ENCODE assay signal across 1 cellular context in genomic region chr7:130369110-130369711, GRCh38.
TF ChIP-seq lines count a peak whose summit lies in the region.

No MANE protein-coding gene starts in this region.

TF ChIP-seq in WTC11, 78 proteins besides CTCF, POLR2A, EP300 and RAD21 (continued from another document):
- TF ChIP-seq ARID4B (CRISPR knock-in tag; IDR thresholded peaks at IDR 0.05; ENCODE audit: borderline replicate concordance) (no peak), TEAD4 (CRISPR knock-in tag; IDR thresholded peaks at IDR 0.05) (no peak), AR (CRISPR knock-in tag; IDR thresholded peaks at IDR 0.05) (no peak), EMX1 (CRISPR knock-in tag; IDR thresholded peaks at IDR 0.05) (no peak), MLX (CRISPR knock-in tag; IDR thresholded peaks at IDR 0.05) (no peak), ATF6 (CRISPR knock-in tag; IDR thresholded peaks at IDR 0.05) (no peak), E2F1 (CRISPR knock-in tag; IDR thresholded peaks at IDR 0.05) (no peak), OVOL2 (CRISPR knock-in tag; IDR thresholded peaks at IDR 0.05; ENCODE audit: borderline replicate concordance) (no peak), ERG (CRISPR knock-in tag; IDR thresholded peaks at IDR 0.05) (no peak), PREB (CRISPR knock-in tag; IDR thresholded peaks at IDR 0.05; ENCODE audit: borderline replicate concordance) (no peak), GABPB1 (CRISPR knock-in tag; IDR thresholded peaks at IDR 0.05) (no peak), MAX (CRISPR knock-in tag; IDR thresholded peaks at IDR 0.05) (no peak), ZNF232 (CRISPR knock-in tag; IDR thresholded peaks at IDR 0.05) (no peak)
